In genomic region chr2:36356990-36357505, GRCh38 we compare ENCODE assay signal across 8 cellular contexts. TPM values are rescaled to one million over a fixed set of nuclear protein-coding genes. Genes with fewer than 3 reads are reported as not detected.
DNase-seq lines count a peak whose midpoint lies in the region; ATAC-seq and TF ChIP-seq lines count a peak whose summit lies in the region.

No MANE protein-coding gene starts in this region.

- intact Hi-C loops in colonic mucosa (cut with DNase I) (loop anchor here (5.0 kb wide), 1 partner anchor 105 kb away; no protein-coding TSS in a partner anchor), posterior vena cava (cut with DNase I) (loop anchor here in 1 of 2 donors (10.0 kb wide), 1 partner anchor 98 kb away; no protein-coding TSS in a partner anchor)

- TF ChIP-seq CTCF in colonic mucosa (IDR thresholded peaks at IDR 0.05): no peak

- H3K4me1 ChIP-seq in colonic mucosa (peaks cover 3% of the 10 kb centered on the region), mesodermal cell (ENCODE audit: control insufficient read depth, insufficient read depth, low read length, poor library complexity, severe bottlenecking) (peaks cover 43% of the 10 kb centered on the region)

- ATAC-seq in HG02623 (IDR thresholded peaks at IDR 0.05; ENCODE audit: unreplicated experiment): peak; percentile 10

- 0 to 1% methylated on average over 21 to 25 of the region's 31 CpGs for WGBS in mesodermal cell (ENCODE audit: insufficient coverage in 2 of 2), 2 experiments

- H3K9ac ChIP-seq in colonic mucosa (ENCODE audit: low read depth in 2 of 2, low read length in 2 of 2): peak overlapping the region; percentile 77 to 92

- no peaks in the 10 kb centered on the region for H3K27me3 ChIP-seq in colonic mucosa

- peak overlapping the region; percentile 88 for H3K27ac ChIP-seq in colonic mucosa
- peak overlapping the region; percentile 81 for H3K27ac ChIP-seq in mesodermal cell (ENCODE audit: low read depth, low read length, severe bottlenecking)
- H3K27ac ChIP-seq in temporal lobe (ENCODE audit: low read depth, low read length): peak overlapping the region; percentile 10

- peak; percentile 6 for DNase-seq in DMS79 treated with DMSO at 0.1 percent for 48 hours (lab: John Stamatoyannopoulos, UW)
- DNase-seq in DMS79 (lab: John Stamatoyannopoulos, UW): no peak
- DNase-seq in RPMI7951 (ENCODE audit: low read depth): peak; percentile 44
- DNase-seq in colonic mucosa: no peak
- no peak for DNase-seq in posterior vena cava (ENCODE audit: low spot score)

- H3K4me3 ChIP-seq in colonic mucosa (peak overlapping the region; percentile 82), mesodermal cell (ENCODE audit: extremely low read depth, insufficient read depth, low read length, poor library complexity, severe bottlenecking) (peak overlapping the region; percentile 93)

- no peaks in the 10 kb centered on the region for H3K9me3 ChIP-seq in colonic mucosa
- no peaks in the 10 kb centered on the region for H3K9me3 ChIP-seq in mesodermal cell (ENCODE audit: control insufficient read depth, low read length)

- H3K36me3 ChIP-seq in colonic mucosa (no peaks in the 10 kb centered on the region), mesodermal cell (ENCODE audit: control insufficient read depth, insufficient read depth, low read length) (peaks cover 25% of the 10 kb centered on the region)

RNA-seq across cellular contexts. Expression of gene CRIM1, which starts 1.5 kb away (rescaled TPM):
- total RNA-seq in RPMI7951 (2014; rRNA removed; shearing (Covaris generic)): 35.1 and 44.2 TPM in 2 replicates
- total RNA-seq in colonic mucosa (10 to 100 TPM; 55.7 to 90.7 TPM), temporal lobe (52.1 TPM), posterior vena cava (100 to 1,000 TPM; 103 to 143 TPM)
- 45.4 TPM for polyA plus RNA-seq in mesodermal cell (2013, experiment 1 of 2)
- polyA plus RNA-seq in mesodermal cell (2013, experiment 2 of 2): 32.6 TPM

Comparison
In these comparisons a context has a peak if more than half of its experiments do, and no peak if none do; other contexts are left out.
1. DNase-seq: peak in DMS79 treated with DMSO at 0.1 percent for 48 hours (single experiment) and RPMI7951 (single experiment); none in DMS79 (single experiment), colonic mucosa (single experiment) and posterior vena cava (single experiment).
2. H3K27ac ChIP-seq: peak in every context shown above with its lines; median percentile 88 in colonic mucosa; 81 in mesodermal cell; 10 in temporal lobe.